ENCODE assay signal across 1 cellular context in the genomic region with DNA sequence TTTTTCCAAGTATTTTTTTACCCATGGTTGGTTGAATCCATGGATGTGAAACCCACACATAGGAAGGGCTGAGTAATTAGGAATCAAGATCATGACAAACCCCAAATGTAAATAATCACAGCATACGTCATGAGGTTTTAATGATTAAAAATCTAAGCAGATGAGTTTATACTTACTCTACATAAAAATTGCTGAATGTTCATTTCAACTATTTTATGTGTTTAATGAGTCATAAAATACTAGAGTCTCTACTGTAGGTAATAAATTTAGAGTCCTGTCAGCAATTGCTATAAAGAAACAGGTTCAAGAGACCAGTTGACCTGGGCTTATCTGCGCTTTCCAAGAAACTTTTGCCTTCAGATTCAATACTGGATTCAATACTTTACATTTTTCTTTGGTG.
A peak's percentile ranks its signal among the peaks of the same experiment; 100 is the strongest.
TF ChIP-seq lines count a peak whose summit lies in the region.

No MANE protein-coding gene starts in this region.

TF ChIP-seq in HEK293, 187 proteins besides CTCF, POLR2A, EP300 and RAD21 (continued from another document):
- TF ChIP-seq, protein P1, sequence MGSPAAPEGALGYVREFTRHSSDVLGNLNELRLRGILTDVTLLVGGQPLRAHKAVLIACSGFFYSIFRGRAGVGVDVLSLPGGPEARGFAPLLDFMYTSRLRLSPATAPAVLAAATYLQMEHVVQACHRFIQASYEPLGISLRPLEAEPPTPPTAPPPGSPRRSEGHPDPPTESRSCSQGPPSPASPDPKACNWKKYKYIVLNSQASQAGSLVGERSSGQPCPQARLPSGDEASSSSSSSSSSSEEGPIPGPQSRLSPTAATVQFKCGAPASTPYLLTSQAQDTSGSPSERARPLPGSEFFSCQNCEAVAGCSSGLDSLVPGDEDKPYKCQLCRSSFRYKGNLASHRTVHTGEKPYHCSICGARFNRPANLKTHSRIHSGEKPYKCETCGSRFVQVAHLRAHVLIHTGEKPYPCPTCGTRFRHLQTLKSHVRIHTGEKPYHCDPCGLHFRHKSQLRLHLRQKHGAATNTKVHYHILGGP (tag by site-specific recombination; IDR thresholded peaks at IDR 0.05): peak; percentile 76
- TF ChIP-seq ZNF843 (tag by site-specific recombination; IDR thresholded peaks at IDR 0.05) (0 out of 2 replicates have a peak, but pooled peaks have one; percentile 15), KLF8 (tag by site-specific recombination; IDR thresholded peaks at IDR 0.05) (no peak), ZNF292 (tag by site-specific recombination; IDR thresholded peaks at IDR 0.05; ENCODE audit: borderline replicate concordance, low read depth) (no peak), ZNF214 (tag by site-specific recombination; IDR thresholded peaks at IDR 0.05; ENCODE audit: borderline replicate concordance) (no peak), FEZF1 (tag by site-specific recombination; IDR thresholded peaks at IDR 0.05) (peak; percentile 73), ZNF223 (tag by site-specific recombination; IDR thresholded peaks at IDR 0.05) (no peak), KLF1 (tag by site-specific recombination; IDR thresholded peaks at IDR 0.05) (no peak), ZSCAN16 (tag by site-specific recombination; IDR thresholded peaks at IDR 0.05) (no peak), KLF7 (tag by site-specific recombination; IDR thresholded peaks at IDR 0.05; ENCODE audit: borderline replicate concordance) (no peak), ZBTB20 (tag by site-specific recombination; IDR thresholded peaks at IDR 0.05) (no peak), ZNF266 (tag by site-specific recombination; IDR thresholded peaks at IDR 0.05; ENCODE audit: low read depth) (no peak)
- TF ChIP-seq, protein P2, sequence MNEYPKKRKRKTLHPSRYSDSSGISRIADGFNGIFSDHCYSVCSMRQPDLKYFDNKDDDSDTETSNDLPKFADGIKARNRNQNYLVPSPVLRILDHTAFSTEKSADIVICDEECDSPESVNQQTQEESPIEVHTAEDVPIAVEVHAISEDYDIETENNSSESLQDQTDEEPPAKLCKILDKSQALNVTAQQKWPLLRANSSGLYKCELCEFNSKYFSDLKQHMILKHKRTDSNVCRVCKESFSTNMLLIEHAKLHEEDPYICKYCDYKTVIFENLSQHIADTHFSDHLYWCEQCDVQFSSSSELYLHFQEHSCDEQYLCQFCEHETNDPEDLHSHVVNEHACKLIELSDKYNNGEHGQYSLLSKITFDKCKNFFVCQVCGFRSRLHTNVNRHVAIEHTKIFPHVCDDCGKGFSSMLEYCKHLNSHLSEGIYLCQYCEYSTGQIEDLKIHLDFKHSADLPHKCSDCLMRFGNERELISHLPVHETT (tag by site-specific recombination; IDR thresholded peaks at IDR 0.05): no peak
- TF ChIP-seq, protein P3, sequence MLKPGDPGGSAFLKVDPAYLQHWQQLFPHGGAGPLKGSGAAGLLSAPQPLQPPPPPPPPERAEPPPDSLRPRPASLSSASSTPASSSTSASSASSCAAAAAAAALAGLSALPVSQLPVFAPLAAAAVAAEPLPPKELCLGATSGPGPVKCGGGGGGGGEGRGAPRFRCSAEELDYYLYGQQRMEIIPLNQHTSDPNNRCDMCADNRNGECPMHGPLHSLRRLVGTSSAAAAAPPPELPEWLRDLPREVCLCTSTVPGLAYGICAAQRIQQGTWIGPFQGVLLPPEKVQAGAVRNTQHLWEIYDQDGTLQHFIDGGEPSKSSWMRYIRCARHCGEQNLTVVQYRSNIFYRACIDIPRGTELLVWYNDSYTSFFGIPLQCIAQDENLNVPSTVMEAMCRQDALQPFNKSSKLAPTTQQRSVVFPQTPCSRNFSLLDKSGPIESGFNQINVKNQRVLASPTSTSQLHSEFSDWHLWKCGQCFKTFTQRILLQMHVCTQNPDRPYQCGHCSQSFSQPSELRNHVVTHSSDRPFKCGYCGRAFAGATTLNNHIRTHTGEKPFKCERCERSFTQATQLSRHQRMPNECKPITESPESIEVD (tag by site-specific recombination; IDR thresholded peaks at IDR 0.05): peak; percentile 84
- TF ChIP-seq, protein P4, sequence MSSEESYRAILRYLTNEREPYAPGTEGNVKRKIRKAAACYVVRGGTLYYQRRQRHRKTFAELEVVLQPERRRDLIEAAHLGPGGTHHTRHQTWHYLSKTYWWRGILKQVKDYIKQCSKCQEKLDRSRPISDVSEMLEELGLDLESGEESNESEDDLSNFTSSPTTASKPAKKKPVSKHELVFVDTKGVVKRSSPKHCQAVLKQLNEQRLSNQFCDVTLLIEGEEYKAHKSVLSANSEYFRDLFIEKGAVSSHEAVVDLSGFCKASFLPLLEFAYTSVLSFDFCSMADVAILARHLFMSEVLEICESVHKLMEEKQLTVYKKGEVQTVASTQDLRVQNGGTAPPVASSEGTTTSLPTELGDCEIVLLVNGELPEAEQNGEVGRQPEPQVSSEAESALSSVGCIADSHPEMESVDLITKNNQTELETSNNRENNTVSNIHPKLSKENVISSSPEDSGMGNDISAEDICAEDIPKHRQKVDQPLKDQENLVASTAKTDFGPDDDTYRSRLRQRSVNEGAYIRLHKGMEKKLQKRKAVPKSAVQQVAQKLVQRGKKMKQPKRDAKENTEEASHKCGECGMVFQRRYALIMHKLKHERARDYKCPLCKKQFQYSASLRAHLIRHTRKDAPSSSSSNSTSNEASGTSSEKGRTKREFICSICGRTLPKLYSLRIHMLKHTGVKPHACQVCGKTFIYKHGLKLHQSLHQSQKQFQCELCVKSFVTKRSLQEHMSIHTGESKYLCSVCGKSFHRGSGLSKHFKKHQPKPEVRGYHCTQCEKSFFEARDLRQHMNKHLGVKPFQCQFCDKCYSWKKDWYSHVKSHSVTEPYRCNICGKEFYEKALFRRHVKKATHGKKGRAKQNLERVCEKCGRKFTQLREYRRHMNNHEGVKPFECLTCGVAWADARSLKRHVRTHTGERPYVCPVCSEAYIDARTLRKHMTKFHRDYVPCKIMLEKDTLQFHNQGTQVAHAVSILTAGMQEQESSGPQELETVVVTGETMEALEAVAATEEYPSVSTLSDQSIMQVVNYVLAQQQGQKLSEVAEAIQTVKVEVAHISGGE (tag by site-specific recombination; conservative IDR thresholded peaks at IDR 0.05; ENCODE audit: low read depth): no peak
- TF ChIP-seq, protein P5, sequence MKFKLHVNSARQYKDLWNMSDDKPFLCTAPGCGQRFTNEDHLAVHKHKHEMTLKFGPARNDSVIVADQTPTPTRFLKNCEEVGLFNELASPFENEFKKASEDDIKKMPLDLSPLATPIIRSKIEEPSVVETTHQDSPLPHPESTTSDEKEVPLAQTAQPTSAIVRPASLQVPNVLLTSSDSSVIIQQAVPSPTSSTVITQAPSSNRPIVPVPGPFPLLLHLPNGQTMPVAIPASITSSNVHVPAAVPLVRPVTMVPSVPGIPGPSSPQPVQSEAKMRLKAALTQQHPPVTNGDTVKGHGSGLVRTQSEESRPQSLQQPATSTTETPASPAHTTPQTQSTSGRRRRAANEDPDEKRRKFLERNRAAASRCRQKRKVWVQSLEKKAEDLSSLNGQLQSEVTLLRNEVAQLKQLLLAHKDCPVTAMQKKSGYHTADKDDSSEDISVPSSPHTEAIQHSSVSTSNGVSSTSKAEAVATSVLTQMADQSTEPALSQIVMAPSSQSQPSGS (tag by site-specific recombination; IDR thresholded peaks at IDR 0.05; ENCODE audit: low read depth): peak; percentile 7; the same call in 1 of the 2 replicates
- TF ChIP-seq, protein P6, sequence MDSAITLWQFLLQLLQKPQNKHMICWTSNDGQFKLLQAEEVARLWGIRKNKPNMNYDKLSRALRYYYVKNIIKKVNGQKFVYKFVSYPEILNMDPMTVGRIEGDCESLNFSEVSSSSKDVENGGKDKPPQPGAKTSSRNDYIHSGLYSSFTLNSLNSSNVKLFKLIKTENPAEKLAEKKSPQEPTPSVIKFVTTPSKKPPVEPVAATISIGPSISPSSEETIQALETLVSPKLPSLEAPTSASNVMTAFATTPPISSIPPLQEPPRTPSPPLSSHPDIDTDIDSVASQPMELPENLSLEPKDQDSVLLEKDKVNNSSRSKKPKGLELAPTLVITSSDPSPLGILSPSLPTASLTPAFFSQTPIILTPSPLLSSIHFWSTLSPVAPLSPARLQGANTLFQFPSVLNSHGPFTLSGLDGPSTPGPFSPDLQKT (IDR thresholded peaks at IDR 0.05; ENCODE audit: borderline replicate concordance, low read depth, low read length): no peak
- TF ChIP-seq, protein P7, sequence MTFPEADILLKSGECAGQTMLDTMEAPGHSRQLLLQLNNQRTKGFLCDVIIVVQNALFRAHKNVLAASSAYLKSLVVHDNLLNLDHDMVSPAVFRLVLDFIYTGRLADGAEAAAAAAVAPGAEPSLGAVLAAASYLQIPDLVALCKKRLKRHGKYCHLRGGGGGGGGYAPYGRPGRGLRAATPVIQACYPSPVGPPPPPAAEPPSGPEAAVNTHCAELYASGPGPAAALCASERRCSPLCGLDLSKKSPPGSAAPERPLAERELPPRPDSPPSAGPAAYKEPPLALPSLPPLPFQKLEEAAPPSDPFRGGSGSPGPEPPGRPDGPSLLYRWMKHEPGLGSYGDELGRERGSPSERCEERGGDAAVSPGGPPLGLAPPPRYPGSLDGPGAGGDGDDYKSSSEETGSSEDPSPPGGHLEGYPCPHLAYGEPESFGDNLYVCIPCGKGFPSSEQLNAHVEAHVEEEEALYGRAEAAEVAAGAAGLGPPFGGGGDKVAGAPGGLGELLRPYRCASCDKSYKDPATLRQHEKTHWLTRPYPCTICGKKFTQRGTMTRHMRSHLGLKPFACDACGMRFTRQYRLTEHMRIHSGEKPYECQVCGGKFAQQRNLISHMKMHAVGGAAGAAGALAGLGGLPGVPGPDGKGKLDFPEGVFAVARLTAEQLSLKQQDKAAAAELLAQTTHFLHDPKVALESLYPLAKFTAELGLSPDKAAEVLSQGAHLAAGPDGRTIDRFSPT (tag by site-specific recombination; IDR thresholded peaks at IDR 0.05): peak; percentile 46; the same call in 1 of the 2 replicates
